14 cellular contexts compared by ENCODE assay signal in genomic region chr3:193078996-193079731, GRCh38.
"Had no signal": no experiment of that assay in that cellular context is flagged by ENCODE, and none has a peak within 500 bp of the region (broad histone marks: within the 10 kb centered on the region; RNA-seq: fewer than 3 reads in every experiment).

No MANE protein-coding gene starts in this region.

- H3K4me1 Mint-ChIP-seq: T-cell had no signal

- H3K27me3 ChIP-seq: gastrocnemius medialis, heart right ventricle, spleen, testis had no signal

- H3K27ac Mint-ChIP-seq: activated CD8-positive, alpha-beta T cell treated with anti-CD3 and anti-CD28 coated beads, Interleukin-2, amount 10 ng/mL, durations not matched to agents 7 days and 5 days; stimulated activated naive CD8-positive, alpha-beta T cell treated with anti-CD3 and anti-CD28 coated beads, Interleukin-15, Interleukin-2, amounts not matched to agents 100 ng/mL and 50 ng/mL, for 24 hours; T-cell had no signal

- ATAC-seq: activated CD8-positive, alpha-beta T cell treated with anti-CD3 and anti-CD28 coated beads, Interleukin-2, amount 10 ng/mL, durations not matched to agents 7 days and 5 days; gastrocnemius medialis; heart right ventricle; left ventricle myocardium superior; psoas muscle; sciatic nerve; T-cell had no signal

- H3K4me3 Mint-ChIP-seq: activated CD8-positive, alpha-beta T cell treated with anti-CD3 and anti-CD28 coated beads, Interleukin-2, amount 10 ng/mL, durations not matched to agents 7 days and 5 days; stimulated activated naive CD8-positive, alpha-beta T cell treated with anti-CD3 and anti-CD28 coated beads, Interleukin-15, Interleukin-2, amounts not matched to agents 100 ng/mL and 50 ng/mL, for 24 hours; T-cell had no signal

- H3K9me3 ChIP-seq: gastrocnemius medialis, psoas muscle, testis had no signal

- H3K4me3 ChIP-seq: gastrocnemius medialis, heart right ventricle, psoas muscle, spleen, testis had no signal

- DNase-seq: activated CD4-positive, alpha-beta T cell treated with anti-CD3 and anti-CD28 coated beads for 48 hours; activated CD8-positive, alpha-beta T cell treated with anti-CD3 and anti-CD28 coated beads, Interleukin-2, amount 10 ng/mL, durations not matched to agents 7 days and 5 days; activated naive CD4-positive, alpha-beta T cell treated with Interleukin-2 at 50 U/mL for 16 hours; gastrocnemius medialis; heart right ventricle; left ventricle myocardium superior; psoas muscle; spleen; stimulated activated CD4-positive, alpha-beta T cell treated with anti-CD3 and anti-CD28 coated beads, Interleukin-2, amount 100 ng/mL, for 24 hours; T-cell; T1000; testis had no signal

- H3K27ac ChIP-seq: gastrocnemius medialis, heart right ventricle, psoas muscle, spleen, testis had no signal

- H3K36me3 Mint-ChIP-seq: T-cell had no signal

- H3K4me1 ChIP-seq: gastrocnemius medialis, heart right ventricle, psoas muscle, spleen, testis had no signal

- H3K36me3 ChIP-seq: gastrocnemius medialis, heart right ventricle, spleen had no signal
